Comparison of ENCODE assay signal across 9 cellular contexts in the genomic region with DNA sequence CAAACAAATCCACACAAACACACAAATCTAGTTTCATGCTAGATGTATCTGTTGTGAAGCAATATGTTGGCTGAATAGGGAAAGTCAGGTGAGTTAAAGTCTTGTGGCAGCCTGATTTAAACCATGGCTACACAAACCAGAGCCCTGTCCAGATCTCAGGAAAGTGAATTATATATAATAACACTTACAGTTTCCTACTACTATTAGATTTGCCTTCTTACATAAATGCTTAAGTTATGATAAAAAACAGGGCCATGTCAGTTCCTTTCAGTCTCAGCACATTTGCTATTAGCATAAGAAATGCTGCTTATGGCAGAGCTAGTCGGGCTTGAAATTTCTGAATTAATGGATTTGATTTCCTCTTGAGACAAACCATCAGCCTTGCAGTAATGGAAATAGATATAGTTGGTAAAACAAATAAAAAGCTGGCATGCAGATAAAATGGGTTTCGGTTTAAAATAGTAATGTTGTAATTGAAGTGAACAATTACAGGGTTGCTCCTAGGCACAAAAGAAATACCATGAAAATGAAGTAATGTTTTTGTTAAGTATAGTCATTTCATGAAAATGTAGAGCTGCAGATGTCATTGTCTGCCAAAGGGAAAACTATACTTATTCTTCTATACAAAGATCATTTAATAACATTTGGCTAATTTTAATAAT.
DNase-seq lines count a peak whose midpoint lies in the region; ATAC-seq and TF ChIP-seq lines count a peak whose summit lies in the region.
"Had no signal": no experiment of that assay in that cellular context is flagged by ENCODE, and none has a peak within 500 bp of the region (broad histone marks: within the 10 kb centered on the region; RNA-seq: fewer than 3 reads in every experiment).

No MANE protein-coding gene starts in this region.

- ATAC-seq in HG03280 (IDR thresholded peaks at IDR 0.05; ENCODE audit: unreplicated experiment), result no peak

- H3K36me3 ChIP-seq in parathyroid adenoma (ENCODE audit: control insufficient read depth, insufficient read depth, low read length), result no peaks in the 10 kb centered on the region

- DNase-seq in Daoy (ENCODE audit: low read depth) (peak; percentile 53), NCI-H226 (peak; percentile 63), endothelial cell (ENCODE audit: low spot score) (no peak), KG1 (lab: John Stamatoyannopoulos, UW) (no peak), mesenteric fat pad (ENCODE audit: low spot score) (no peak)
- no peak for DNase-seq in activated CD4-positive, CD25-positive, alpha-beta regulatory T cell (lab: John Stamatoyannopoulos, UW)
- DNase-seq: T-helper 1 cell had no signal

- no peaks in the 10 kb centered on the region for H3K79me2 ChIP-seq in parathyroid adenoma

- no peak for TF ChIP-seq CTCF in endothelial cell (IDR thresholded peaks at IDR 0.05; ENCODE audit: unreplicated experiment)
- no peak for TF ChIP-seq CTCF in parathyroid adenoma (IDR thresholded peaks at IDR 0.05)

- H2AFZ ChIP-seq in parathyroid adenoma, result peak overlapping the region; percentile 51

- H3K27me3 Mint-ChIP-seq in endothelial cell (ENCODE audit: unreplicated experiment), result no peaks in the 10 kb centered on the region

- no peaks in the 10 kb centered on the region for H3K9me3 Mint-ChIP-seq in endothelial cell (ENCODE audit: unreplicated experiment)

- H3K27me3 ChIP-seq in parathyroid adenoma (ENCODE audit: control insufficient read depth, insufficient read depth, low read length), result no peaks in the 10 kb centered on the region

- H3K4me1 ChIP-seq in parathyroid adenoma, result peaks cover 30% of the 10 kb centered on the region

- H3K9ac ChIP-seq in parathyroid adenoma, result no peak overlapping the region

- no peak overlapping the region for H3K4me3 ChIP-seq in parathyroid adenoma (ENCODE audit: low read depth, low read length)

- H3K4me3 Mint-ChIP-seq in endothelial cell (ENCODE audit: unreplicated experiment), result no peak overlapping the region

- H3K27ac Mint-ChIP-seq in endothelial cell (ENCODE audit: unreplicated experiment), result peak overlapping the region; percentile 95

- H3K36me3 Mint-ChIP-seq in endothelial cell (ENCODE audit: low read depth, unreplicated experiment), result no peaks in the 10 kb centered on the region

- peak overlapping the region; percentile 57 for H3K4me2 ChIP-seq in parathyroid adenoma (ENCODE audit: low read length)

- peaks cover 18% of the 10 kb centered on the region for H3K4me1 Mint-ChIP-seq in endothelial cell (ENCODE audit: unreplicated experiment)

- H3K27ac ChIP-seq in parathyroid adenoma, result peak overlapping the region; percentile 84

- no peaks in the 10 kb centered on the region for H3K9me3 ChIP-seq in parathyroid adenoma (ENCODE audit: control insufficient read depth, low read length)

Comparison
In these comparisons a context has a peak if more than half of its experiments do, and no peak if none do; other contexts are left out.
1. DNase-seq: peak in Daoy (single experiment) and NCI-H226 (single experiment); none in endothelial cell (single experiment), activated CD4-positive, CD25-positive, alpha-beta regulatory T cell (0 of 4), KG1 (single experiment) and mesenteric fat pad (single experiment).